ENCODE assay signal across 12 cellular contexts in the genomic region with DNA sequence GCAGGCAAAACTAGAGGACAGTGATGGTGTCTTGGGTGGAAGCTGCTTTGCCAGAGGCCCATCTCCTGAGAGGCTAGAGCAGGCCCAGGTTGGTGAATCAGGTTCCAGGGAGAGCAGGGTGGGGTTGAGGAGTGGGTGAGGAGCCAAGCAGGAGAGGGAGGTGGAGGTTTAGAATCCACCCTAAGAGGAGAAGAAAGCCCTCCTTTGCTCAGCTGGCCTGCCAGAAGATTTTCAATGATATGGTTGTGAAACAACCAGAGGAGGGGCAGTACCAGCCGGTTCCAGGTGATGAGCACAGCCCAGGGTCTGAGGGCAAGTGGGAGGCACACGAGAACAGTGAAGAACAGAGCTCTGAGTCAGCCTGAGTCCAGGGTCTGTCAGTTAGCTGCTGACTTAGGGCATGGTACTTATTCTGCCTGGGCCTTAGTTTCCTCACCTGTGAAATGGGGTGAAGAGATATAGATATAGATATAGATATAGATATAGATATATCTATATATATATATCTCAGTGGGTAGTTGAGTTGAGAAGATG. TPM values are rescaled to one million over a fixed set of nuclear protein-coding genes. Genes with fewer than 3 reads are reported as not detected.
A peak's percentile ranks its signal among the peaks of the same experiment; 100 is the strongest.
DNase-seq lines count a peak whose midpoint lies in the region; ATAC-seq and TF ChIP-seq lines count a peak whose summit lies in the region.
"Had no signal": no experiment of that assay in that cellular context is flagged by ENCODE, and none has a peak within 500 bp of the region (broad histone marks: within the 10 kb centered on the region; RNA-seq: fewer than 3 reads in every experiment).

No MANE protein-coding gene starts in this region.

- H4K91ac ChIP-seq in mesenchymal stem cell (ENCODE audit: low read length), result no peak overlapping the region

- H3K4me1 ChIP-seq in mesenchymal stem cell (ENCODE audit: control insufficient read depth, insufficient read depth, low read depth, low read length), result peaks cover 8% of the 10 kb centered on the region

- intact Hi-C loops in activated CD8-positive, alpha-beta T cell treated with anti-CD3 and anti-CD28 coated beads for 36 hours (cut with micrococcal nuclease), result no loop called here

- H3K9me3 ChIP-seq in mesenchymal stem cell (ENCODE audit: control insufficient read depth, low read length), result no peaks in the 10 kb centered on the region

- no peak overlapping the region for H4K8ac ChIP-seq in mesenchymal stem cell (ENCODE audit: low read length)

- no peak for TF ChIP-seq CTCF in activated CD8-positive, alpha-beta T cell treated with anti-CD3 and anti-CD28 coated beads for 36 hours (IDR thresholded peaks at IDR 0.05)

- no peak overlapping the region for H2BK120ac ChIP-seq in mesenchymal stem cell (ENCODE audit: low read depth, low read length)

- peaks cover 51% of the 10 kb centered on the region for H3K4me1 Mint-ChIP-seq in stimulated activated naive CD8-positive, alpha-beta T cell treated with anti-CD3 and anti-CD28 coated beads, Interleukin-15, amount 100 ng/mL, for 72 hours
- H3K4me1 Mint-ChIP-seq in activated CD8-positive, alpha-beta T cell treated with anti-CD3 and anti-CD28 coated beads for 36 hours (ENCODE audit: low read depth), result peaks cover 20% of the 10 kb centered on the region

- H3K27me3 ChIP-seq in mesenchymal stem cell (ENCODE audit: control insufficient read depth in 1 of 2, insufficient read depth in 1 of 2, low read length in 2 of 2), result no peaks in the 10 kb centered on the region

- DNase-seq in amniotic epithelial cell (ENCODE audit: low read depth) (peak; percentile 95), mesenchymal stem cell (no peak), DMS153 treated with DMSO at 0.1 percent for 48 hours (lab: John Stamatoyannopoulos, UW; ENCODE audit: unreplicated experiment) (no peak), SKM-1 (lab: John Stamatoyannopoulos, UW; ENCODE audit: unreplicated experiment) (no peak)
- no peak for DNase-seq in stimulated activated naive CD8-positive, alpha-beta T cell treated with anti-CD3 and anti-CD28 coated beads, Interleukin-15, amount 100 ng/mL, for 72 hours
- DNase-seq in activated CD8-positive, alpha-beta T cell treated with anti-CD3 and anti-CD28 coated beads for 36 hours, result no peak
- DNase-seq: activated CD8-positive, alpha-beta memory T cell treated with anti-CD3 and anti-CD28 coated beads, Interleukin-2, amount 50 U/mL, for 48 hours; MV-4-11; NCI-H2171 treated with DMSO at 0.1 percent for 48 hours had no signal

- no peak overlapping the region for H2BK15ac ChIP-seq in mesenchymal stem cell (ENCODE audit: low read depth, poor library complexity, severe bottlenecking)

- H2AFZ ChIP-seq in mesenchymal stem cell (ENCODE audit: low read depth, low read length), result no peak overlapping the region

- no peak overlapping the region for H3K23ac ChIP-seq in mesenchymal stem cell (ENCODE audit: low read length in 2 of 2)

- no peak overlapping the region for H2BK5ac ChIP-seq in mesenchymal stem cell (ENCODE audit: low read depth, low read length, poor library complexity, severe bottlenecking)

- peak overlapping the region; percentile 17 for H2AK5ac ChIP-seq in mesenchymal stem cell (ENCODE audit: low read length, severe bottlenecking)

- 87% methylated on average over 2 of the region's 2 CpGs for WGBS in mesenchymal stem cell

- no peak overlapping the region for H3K9ac ChIP-seq in mesenchymal stem cell (ENCODE audit: low read length)

- H3K79me1 ChIP-seq in mesenchymal stem cell (replicated peaks; ENCODE audit: low read length, poor library complexity, severe bottlenecking), result peaks cover 20% of the 10 kb centered on the region

- CTCF ChIA-PET in activated CD8-positive, alpha-beta T cell treated with anti-CD3 and anti-CD28 coated beads for 36 hours (lab: Charles Lee), result interaction anchor here (3.0 kb wide), 1 partner anchor 9 kb away, joined by 9 read pairs; no protein-coding TSS in a partner anchor

- H3K36me3 ChIP-seq in mesenchymal stem cell (ENCODE audit: control insufficient read depth in 1 of 2, insufficient read depth in 2 of 2, low read depth in 1 of 2, low read length in 2 of 2), result no peaks in the 10 kb centered on the region

- POLR2A ChIA-PET in activated CD8-positive, alpha-beta T cell treated with anti-CD3 and anti-CD28 coated beads for 36 hours (lab: Charles Lee), result interaction anchor here (0.7 to 1.0 kb wide), 2 partner anchors 13 to 15 kb away, joined by 3 to 4 read pairs; no protein-coding TSS in a partner anchor

- H2BK12ac ChIP-seq in mesenchymal stem cell (ENCODE audit: low read length in 2 of 2), result no peak overlapping the region

- H3K9me3 Mint-ChIP-seq in stimulated activated naive CD8-positive, alpha-beta T cell treated with anti-CD3 and anti-CD28 coated beads, Interleukin-15, amount 100 ng/mL, for 72 hours, result no peaks in the 10 kb centered on the region
- no peaks in the 10 kb centered on the region for H3K9me3 Mint-ChIP-seq in activated CD8-positive, alpha-beta T cell treated with anti-CD3 and anti-CD28 coated beads for 36 hours
- H3K9me3 Mint-ChIP-seq: stimulated activated naive CD8-positive, alpha-beta T cell treated with anti-CD3 and anti-CD28 coated beads, Interleukin-15, Interleukin-2, amounts not matched to agents 100 ng/mL and 50 ng/mL, for 24 hours had no signal

- no peak overlapping the region for H3K27ac ChIP-seq in mesenchymal stem cell (ENCODE audit: low read length, poor library complexity, severe bottlenecking)

- peak; percentile 45 for ATAC-seq in HG03460 (IDR thresholded peaks at IDR 0.05; ENCODE audit: unreplicated experiment)
- no peak for ATAC-seq in stimulated activated naive CD8-positive, alpha-beta T cell treated with anti-CD3 and anti-CD28 coated beads, Interleukin-15, amount 100 ng/mL, for 72 hours
- ATAC-seq in activated CD8-positive, alpha-beta T cell treated with anti-CD3 and anti-CD28 coated beads for 36 hours, result no peak
- ATAC-seq: SK-N-SH treated with all-trans-retinoic acid at 6 μM for 48 hours had no signal

- H3K18ac ChIP-seq in mesenchymal stem cell (ENCODE audit: low read depth in 1 of 2, low read length in 2 of 2), result no peak overlapping the region

- no peak overlapping the region for H3K4ac ChIP-seq in mesenchymal stem cell (ENCODE audit: low read depth in 1 of 2, low read length in 2 of 2)

- H3K4me2 ChIP-seq in mesenchymal stem cell (ENCODE audit: low read length, poor library complexity, severe bottlenecking), result no peak overlapping the region

- peak overlapping the region; percentile 8 to 34 for H3K27ac Mint-ChIP-seq in stimulated activated naive CD8-positive, alpha-beta T cell treated with anti-CD3 and anti-CD28 coated beads, Interleukin-15, amount 100 ng/mL, for 72 hours
- H3K27ac Mint-ChIP-seq in activated CD8-positive, alpha-beta T cell treated with anti-CD3 and anti-CD28 coated beads for 36 hours, result no peak overlapping the region
- H3K27ac Mint-ChIP-seq: stimulated activated naive CD8-positive, alpha-beta T cell treated with anti-CD3 and anti-CD28 coated beads, Interleukin-15, Interleukin-2, amounts not matched to agents 100 ng/mL and 50 ng/mL, for 24 hours had no signal

- no peak overlapping the region for H3K4me3 ChIP-seq in mesenchymal stem cell (ENCODE audit: insufficient read depth in 1 of 2, low read depth in 1 of 2, low read length in 2 of 2)

- H3K27me3 Mint-ChIP-seq in stimulated activated naive CD8-positive, alpha-beta T cell treated with anti-CD3 and anti-CD28 coated beads, Interleukin-15, amount 100 ng/mL, for 72 hours, result no peaks in the 10 kb centered on the region
- no peaks in the 10 kb centered on the region for H3K27me3 Mint-ChIP-seq in activated CD8-positive, alpha-beta T cell treated with anti-CD3 and anti-CD28 coated beads for 36 hours
- H3K27me3 Mint-ChIP-seq: stimulated activated naive CD8-positive, alpha-beta T cell treated with anti-CD3 and anti-CD28 coated beads, Interleukin-15, Interleukin-2, amounts not matched to agents 100 ng/mL and 50 ng/mL, for 24 hours had no signal

- no peak overlapping the region for H3K4me3 Mint-ChIP-seq in stimulated activated naive CD8-positive, alpha-beta T cell treated with anti-CD3 and anti-CD28 coated beads, Interleukin-15, amount 100 ng/mL, for 72 hours
- H3K4me3 Mint-ChIP-seq in activated CD8-positive, alpha-beta T cell treated with anti-CD3 and anti-CD28 coated beads for 36 hours, result no peak overlapping the region
- H3K4me3 Mint-ChIP-seq: stimulated activated naive CD8-positive, alpha-beta T cell treated with anti-CD3 and anti-CD28 coated beads, Interleukin-15, Interleukin-2, amounts not matched to agents 100 ng/mL and 50 ng/mL, for 24 hours had no signal

- no peak overlapping the region for H3K14ac ChIP-seq in mesenchymal stem cell (ENCODE audit: low read length in 2 of 2)

- H3K36me3 Mint-ChIP-seq in activated CD8-positive, alpha-beta T cell treated with anti-CD3 and anti-CD28 coated beads for 36 hours (ENCODE audit: low read depth), result no peaks in the 10 kb centered on the region

RNA-seq across cellular contexts. Expression of gene PPARGC1B, which starts 17.8 kb away (rescaled TPM):
- 1.9 TPM for polyA plus RNA-seq in mesenchymal stem cell (2013, experiment 1 of 2)
- 2.4 TPM for polyA plus RNA-seq in mesenchymal stem cell (2013, experiment 2 of 2)
- 1 to 10 TPM; 6.8 to 7.1 TPM for total RNA-seq in activated CD8-positive, alpha-beta T cell treated with anti-CD3 and anti-CD28 coated beads for 36 hours
